Comparison of ENCODE assay signal across 2 cellular contexts in genomic region chr10:17428616-17429097, GRCh38.
TF ChIP-seq lines count a peak whose summit lies in the region.

No MANE protein-coding gene starts in this region.

TF ChIP-seq in GM23338, 12 proteins besides CTCF, POLR2A, EP300 and RAD21 (continued from another document):
- TF ChIP-seq REST (IDR thresholded peaks at IDR 0.05; ENCODE audit: unreplicated experiment): no peak
- no peak for TF ChIP-seq EZH2phosphoT487 (IDR thresholded peaks at IDR 0.05; ENCODE audit: unreplicated experiment)
- TF ChIP-seq STAT1 (IDR thresholded peaks at IDR 0.05; ENCODE audit: unreplicated experiment): no peak

TF ChIP-seq in K562, 482 proteins besides CTCF, POLR2A, EP300 and RAD21 (continued from another document and continues in another):
- peak; percentile 84 for TF ChIP-seq MGA (IDR thresholded peaks at IDR 0.05)
- peak in 1 of 3 experiments; percentile 83; a peak in 2 of 6 replicates for TF ChIP-seq ZBTB11 (CRISPR knock-in tag; IDR thresholded peaks at IDR 0.05)
- 0 out of 2 replicates have a peak, but pooled peaks have one; percentile 68 for TF ChIP-seq ZBED1 (IDR thresholded peaks at IDR 0.05)
- TF ChIP-seq NR0B1 (IDR thresholded peaks at IDR 0.05; ENCODE audit: partially characterized antibody): no peak
- peak; percentile 80 for TF ChIP-seq PYGO2 (tag; IDR thresholded peaks at IDR 0.05)
- peak; percentile 82 for TF ChIP-seq SMARCE1 (IDR thresholded peaks at IDR 0.05)
- peak; percentile 81 for TF ChIP-seq ATF4 (CRISPR knock-in tag; IDR thresholded peaks at IDR 0.05)
- 0 out of 2 replicates have a peak, but pooled peaks have one; percentile 54 for TF ChIP-seq FOXP1 (CRISPR knock-in tag; IDR thresholded peaks at IDR 0.05)
- no peak for TF ChIP-seq CBX1 (IDR thresholded peaks at IDR 0.05; ENCODE audit: low read depth)
- no peak for TF ChIP-seq PRDM10 (IDR thresholded peaks at IDR 0.05; ENCODE audit: partially characterized antibody)
- TF ChIP-seq OTX1 (CRISPR knock-in tag; IDR thresholded peaks at IDR 0.05): 0 out of 2 replicates have a peak, but pooled peaks have one; percentile 11
- 0 out of 2 replicates have a peak, but pooled peaks have one; percentile 56 for TF ChIP-seq ETS1 (conservative IDR thresholded peaks at IDR 0.05; ENCODE audit: control insufficient read depth, low read depth, low read length)
- peak; percentile 59; the same call in 1 of the 2 replicates for TF ChIP-seq ATF7 (IDR thresholded peaks at IDR 0.05)
- TF ChIP-seq ILF3 (IDR thresholded peaks at IDR 0.05; ENCODE audit: borderline replicate concordance): no peak
- TF ChIP-seq SMAD1 (IDR thresholded peaks at IDR 0.05; ENCODE audit: low read depth, low read length, partially characterized antibody): no peak
- TF ChIP-seq BACH1 (tag; IDR thresholded peaks at IDR 0.05): 0 out of 2 replicates have a peak, but pooled peaks have one; percentile 26
- TF ChIP-seq ZBTB34 (CRISPR knock-in tag; IDR thresholded peaks at IDR 0.05): peak; percentile 51; the same call in 1 of the 2 replicates
- peak; percentile 82 for TF ChIP-seq IRF9 (tag; IDR thresholded peaks at IDR 0.05)
- TF ChIP-seq RBFOX2 (IDR thresholded peaks at IDR 0.05; ENCODE audit: low read depth, low read length): peak; percentile 49
- no peak for TF ChIP-seq EZH2 (IDR thresholded peaks at IDR 0.05; ENCODE audit: borderline replicate concordance, low read depth, low read length)
- TF ChIP-seq ZNF24 (IDR thresholded peaks at IDR 0.05): peak; percentile 29; the same call in 1 of the 2 replicates
- peak; percentile 94 for TF ChIP-seq CTBP1 (IDR thresholded peaks at IDR 0.05; ENCODE audit: borderline replicate concordance)
- TF ChIP-seq KDM5B (IDR thresholded peaks at IDR 0.05; ENCODE audit: insufficient replicate concordance, low read depth, low read length): peak; percentile 61
